Comparison of ENCODE assay signal across 8 cellular contexts in genomic region chr2:43226955-43227829, GRCh38. TPM values are rescaled to one million over a fixed set of nuclear protein-coding genes. Genes with fewer than 3 reads are reported as not detected.
DNase-seq lines count a peak whose midpoint lies in the region; ATAC-seq lines count a peak whose summit lies in the region.

No MANE protein-coding gene starts in this region.

- H3K27me3 Mint-ChIP-seq in activated CD4-positive, alpha-beta memory T cell treated with anti-CD3 and anti-CD28 coated beads, Interleukin-2, amount 10 ng/mL, durations not matched to agents 7 days and 5 days = no peaks in the 10 kb centered on the region

- H3K36me3 Mint-ChIP-seq in activated CD4-positive, alpha-beta memory T cell treated with anti-CD3 and anti-CD28 coated beads, Interleukin-2, amount 10 ng/mL, durations not matched to agents 7 days and 5 days (ENCODE audit: low read depth) = peaks cover 47% of the 10 kb centered on the region

- peak; percentile 17 for ATAC-seq in HG03025 (IDR thresholded peaks at IDR 0.05; ENCODE audit: low FRiP score, unreplicated experiment)

- DNase-seq in NCI-H1417 (lab: John Stamatoyannopoulos, UW) (peak; percentile 83 to 94 (median 93)), NCI-H1417 treated with DMSO at 0.1 percent for 48 hours (lab: John Stamatoyannopoulos, UW) (no peak), NCI-H510A treated with DMSO at 0.1 percent for 48 hours (lab: John Stamatoyannopoulos, UW) (peak; percentile 47), lung microvascular endothelial cell (ENCODE audit: low read depth in 2 of 2) (peak; percentile 82 to 83)
- DNase-seq in activated CD4-positive, alpha-beta memory T cell treated with anti-CD3 and anti-CD28 coated beads, Interleukin-2, amount 10 ng/mL, durations not matched to agents 7 days and 5 days = peak; percentile 73
- DNase-seq in effector CD4-positive, alpha-beta T cell = peak; percentile 47
- peak; percentile 38 to 75 (median 51) for DNase-seq in stimulated activated CD4-positive, alpha-beta T cell treated with anti-CD3 and anti-CD28 coated beads, TNF-alpha, amount 100 ng/mL, for 24 hours (ENCODE audit: low read depth in 3 of 3)

- H3K4me3 Mint-ChIP-seq in activated CD4-positive, alpha-beta memory T cell treated with anti-CD3 and anti-CD28 coated beads, Interleukin-2, amount 10 ng/mL, durations not matched to agents 7 days and 5 days = peak overlapping the region; percentile 99

- no peaks in the 10 kb centered on the region for H3K9me3 Mint-ChIP-seq in activated CD4-positive, alpha-beta memory T cell treated with anti-CD3 and anti-CD28 coated beads, Interleukin-2, amount 10 ng/mL, durations not matched to agents 7 days and 5 days

- POLR2A ChIA-PET in activated CD4-positive, alpha-beta memory T cell treated with anti-CD3 and anti-CD28 coated beads, Interleukin-2, amount 10 ng/mL, durations not matched to agents 7 days and 5 days (lab: Charles Lee) = interaction anchor here (0.6 to 16.5 kb wide), 24 partner anchors 8 to 417 kb away, joined by 3 to 1053 read pairs (median 5); partner anchors contain the start of gene THADA

- peak overlapping the region; percentile 86 for H3K27ac Mint-ChIP-seq in activated CD4-positive, alpha-beta memory T cell treated with anti-CD3 and anti-CD28 coated beads, Interleukin-2, amount 10 ng/mL, durations not matched to agents 7 days and 5 days

- CTCF ChIA-PET in activated CD4-positive, alpha-beta memory T cell treated with anti-CD3 and anti-CD28 coated beads, Interleukin-2, amount 10 ng/mL, durations not matched to agents 7 days and 5 days (lab: Charles Lee) = interaction anchor here (0.8 to 16.0 kb wide), 16 partner anchors 8 to 369 kb away, joined by 3 to 316 read pairs (median 10); partner anchors contain the start of gene THADA

- H3K4me1 Mint-ChIP-seq in activated CD4-positive, alpha-beta memory T cell treated with anti-CD3 and anti-CD28 coated beads, Interleukin-2, amount 10 ng/mL, durations not matched to agents 7 days and 5 days = peaks cover 28% of the 10 kb centered on the region

RNA-seq across cellular contexts. Expression of gene ZFP36L2, which starts 0.8 kb away (rescaled TPM):
- 100 to 1,000 TPM; 276 to 278 TPM for total RNA-seq in activated CD4-positive, alpha-beta memory T cell treated with anti-CD3 and anti-CD28 coated beads, Interleukin-2, amount 10 ng/mL, durations not matched to agents 7 days and 5 days
- total RNA-seq in lung microvascular endothelial cell = 7.7 and 11.8 TPM in 2 replicates

Comparison
In these comparisons a context has a peak if more than half of its experiments do, and no peak if none do; other contexts are left out.
1. RNA of gene ZFP36L2, which starts 0.8 kb away (total RNA-seq): 276 to 278 TPM in activated CD4-positive, alpha-beta memory T cell treated with anti-CD3 and anti-CD28 coated beads, Interleukin-2, amount 10 ng/mL, durations not matched to agents 7 days and 5 days; 7.7 to 11.8 TPM in lung microvascular endothelial cell; every median in the first group is over 10 times any median in the second.